12 cellular contexts compared by ENCODE assay signal in genomic region chr1:1302006-1302430, GRCh38. TPM values are rescaled to one million over a fixed set of nuclear protein-coding genes. Genes with fewer than 3 reads are reported as not detected.
A peak's percentile ranks its signal among the peaks of the same experiment; 100 is the strongest.
DNase-seq lines count a peak whose midpoint lies in the region; ATAC-seq and TF ChIP-seq lines count a peak whose summit lies in the region.
"Had no signal": no experiment of that assay in that cellular context is flagged by ENCODE, and none has a peak within 500 bp of the region (broad histone marks: within the 10 kb centered on the region; RNA-seq: fewer than 3 reads in every experiment).

No MANE protein-coding gene starts in this region.

- no peaks in the 10 kb centered on the region for H3K27me3 Mint-ChIP-seq in MCF 10A (ENCODE audit: insufficient read depth, unreplicated experiment)
- H3K27me3 Mint-ChIP-seq: CD4-positive, CD25-positive, alpha-beta regulatory T cell had no signal

- ATAC-seq in thoracic aorta (ENCODE audit: insufficient number of reproducible peaks, low FRiP score, low read depth) (no peak), left lung (no peak)

- no peak overlapping the region for H2AFZ ChIP-seq in OCI-LY7 (ENCODE audit: low read length)

- POLR2A ChIA-PET in MCF 10A (lab: Yijun Ruan, JAX) (no interaction called here), OCI-LY7 (lab: Charles Lee) (no interaction called here)

- CTCF ChIA-PET in MCF 10A (lab: Yijun Ruan, JAX) = interaction anchor here (0.6 to 0.7 kb wide), 2 partner anchors 9 to 152 kb away, joined by 3 to 4 read pairs; no protein-coding TSS in a partner anchor
- CTCF ChIA-PET in OCI-LY7 (lab: Charles Lee; ENCODE audit: unreplicated experiment) = no interaction called here

- no peaks in the 10 kb centered on the region for H3K79me2 ChIP-seq in OCI-LY7 (ENCODE audit: insufficient read depth, low read depth, low read length)

- H3K27ac Mint-ChIP-seq in MCF 10A (ENCODE audit: low read depth, unreplicated experiment) = no peak overlapping the region
- H3K27ac Mint-ChIP-seq: CD4-positive, CD25-positive, alpha-beta regulatory T cell had no signal

- TF ChIP-seq POLR2A in breast epithelium (IDR thresholded peaks at IDR 0.05) = no peak
- TF ChIP-seq POLR2A in esophagus squamous epithelium (IDR thresholded peaks at IDR 0.05) = no peak

- no peaks in the 10 kb centered on the region for H3K36me3 ChIP-seq in breast epithelium
- no peaks in the 10 kb centered on the region for H3K36me3 ChIP-seq in OCI-LY7 (ENCODE audit: insufficient read depth, low read length)
- H3K36me3 ChIP-seq in esophagus squamous epithelium = peaks cover 0 to 32% (median 7%) of the 10 kb centered on the region in 3 donors
- H3K36me3 ChIP-seq in thoracic aorta = no peaks in the 10 kb centered on the region
- H3K36me3 ChIP-seq in left lung = peaks cover 0 to 13% of the 10 kb centered on the region in 2 donors

- H3K36me3 Mint-ChIP-seq in MCF 10A (ENCODE audit: insufficient read depth, unreplicated experiment) = peaks cover 11% of the 10 kb centered on the region
- H3K36me3 Mint-ChIP-seq: CD4-positive, CD25-positive, alpha-beta regulatory T cell had no signal

- no peaks in the 10 kb centered on the region for H3K9me2 ChIP-seq in OCI-LY7 (ENCODE audit: insufficient read depth, low read length)

- no CpG with 5 or more reads among the region's 9 CpGs for WGBS in esophagus squamous epithelium, 2 donors

- DNase-seq in MCF 10A (ENCODE audit: unreplicated experiment) = no peak
- no peak for DNase-seq in breast epithelium (ENCODE audit: low spot score in 2 of 2)
- peak; percentile 37 for DNase-seq in OCI-LY7 (ENCODE audit: low spot score)
- no peak for DNase-seq in esophagus squamous epithelium (lab: John Stamatoyannopoulos, UW)
- DNase-seq in thoracic aorta (ENCODE audit: low spot score) = no peak
- DNase-seq in A172 (ENCODE audit: low spot score) = no peak
- DNase-seq in left lung = no peak
- DNase-seq in medulla oblongata (ENCODE audit: extremely low spot score) = no peak
- DNase-seq: activated CD8-positive, alpha-beta memory T cell treated with anti-CD3 and anti-CD28 coated beads for 24 hours; CD4-positive, CD25-positive, alpha-beta regulatory T cell; NCI-H2029 had no signal

- peaks cover 22 to 26% of the 10 kb centered on the region in 2 donors for H3K4me1 ChIP-seq in breast epithelium
- H3K4me1 ChIP-seq in OCI-LY7 (ENCODE audit: insufficient read depth, low read length, poor library complexity, severe bottlenecking) = peaks cover 23% of the 10 kb centered on the region
- peaks cover 44 to 64% (median 51%) of the 10 kb centered on the region in 3 donors for H3K4me1 ChIP-seq in esophagus squamous epithelium
- peaks cover 27 to 29% of the 10 kb centered on the region in 2 donors for H3K4me1 ChIP-seq in thoracic aorta (ENCODE audit: control insufficient read depth in 1 of 2, low read depth in 2 of 2)
- peaks cover 28 to 33% of the 10 kb centered on the region in 2 donors for H3K4me1 ChIP-seq in left lung

- no peaks in the 10 kb centered on the region for H3K9me3 Mint-ChIP-seq in MCF 10A (ENCODE audit: unreplicated experiment)

- H3K27me3 ChIP-seq in breast epithelium = no peaks in the 10 kb centered on the region
- no peaks in the 10 kb centered on the region for H3K27me3 ChIP-seq in esophagus squamous epithelium
- H3K27me3 ChIP-seq in thoracic aorta (replicated peaks; ENCODE audit: insufficient read depth) = no peaks in the 10 kb centered on the region
- no peaks in the 10 kb centered on the region for H3K27me3 ChIP-seq in left lung
- H3K27me3 ChIP-seq: SJSA1 had no signal

- no peak overlapping the region for H3K4me3 Mint-ChIP-seq in MCF 10A (ENCODE audit: unreplicated experiment)

- H3K27ac ChIP-seq in breast epithelium (no peak overlapping the region), OCI-LY7 (ENCODE audit: low read depth, low read length, poor library complexity, severe bottlenecking) (no peak overlapping the region), esophagus squamous epithelium (peak overlapping the region in 1 of 4 donors; percentile 99), thoracic aorta (no peak overlapping the region), left lung (no peak overlapping the region)
- H3K27ac ChIP-seq: SJSA1 had no signal

- H3K9me3 ChIP-seq in breast epithelium (no peaks in the 10 kb centered on the region), OCI-LY7 (ENCODE audit: low read length) (no peaks in the 10 kb centered on the region), esophagus squamous epithelium (no peaks in the 10 kb centered on the region), thoracic aorta (no peaks in the 10 kb centered on the region), left lung (no peaks in the 10 kb centered on the region)

- no TSS peak for BruUV-seq in MCF 10A (replicated peaks; lab: Mats Ljungman, UMichigan)
- no TSS peak for BruUV-seq in OCI-LY7 (replicated peaks; lab: Mats Ljungman, UMichigan)

- peak; percentile 37 for TF ChIP-seq CTCF in MCF 10A (IDR thresholded peaks at IDR 0.05; ENCODE audit: unreplicated experiment)
- TF ChIP-seq CTCF in breast epithelium (IDR thresholded peaks at IDR 0.05) = no peak
- TF ChIP-seq CTCF in OCI-LY7 (conservative IDR thresholded peaks at IDR 0.05; ENCODE audit: low read length) = peak; percentile 75
- TF ChIP-seq CTCF in esophagus squamous epithelium (IDR thresholded peaks at IDR 0.05) = peak in 4 of 6 experiments; percentile 7 to 37 (median 21)
- TF ChIP-seq CTCF in thoracic aorta (IDR thresholded peaks at IDR 0.05) = peak; percentile 11
- peak in 1 of 2 donors; percentile 35 for TF ChIP-seq CTCF in left lung (IDR thresholded peaks at IDR 0.05)

- no peaks in the 10 kb centered on the region for H4K20me1 ChIP-seq in OCI-LY7 (ENCODE audit: insufficient read depth, low read length)

- H3K4me3 ChIP-seq in breast epithelium = no peak overlapping the region
- no peak overlapping the region for H3K4me3 ChIP-seq in OCI-LY7 (ENCODE audit: low read depth, low read length, poor library complexity, severe bottlenecking)
- no peak overlapping the region for H3K4me3 ChIP-seq in esophagus squamous epithelium
- H3K4me3 ChIP-seq in thoracic aorta = no peak overlapping the region
- H3K4me3 ChIP-seq in left lung = no peak overlapping the region
- H3K4me3 ChIP-seq: SJSA1 had no signal

- intact Hi-C loops in MCF 10A (cut with micrococcal nuclease) (no loop called here), breast epithelium (cut with DNase I; ENCODE audit: low total_unique reads) (no loop called here), OCI-LY7 (cut with micrococcal nuclease; ENCODE audit: unreplicated experiment) (no loop called here), esophagus squamous epithelium (cut with DNase I) (no loop called here), left lung (cut with DNase I) (no loop called here)

- H3K4me2 ChIP-seq in OCI-LY7 (ENCODE audit: low read length) = no peak overlapping the region

- peaks cover 23% of the 10 kb centered on the region for H3K4me1 Mint-ChIP-seq in MCF 10A (ENCODE audit: insufficient read depth, unreplicated experiment)

RNA-seq across cellular contexts. Expression of gene ACAP3, which starts 5.7 kb away (rescaled TPM):
- total RNA-seq in MCF 10A (2022) (31.5 and 33.5 TPM in 2 replicates), breast epithelium (10 to 100 TPM; 19.7 to 33.4 (median 26.9) TPM), OCI-LY7 (2022) (47.6 and 47.7 TPM in 2 replicates), esophagus squamous epithelium (10 to 100 TPM; 36.4 to 66.7 (median 56.9) TPM), thoracic aorta (100 to 1,000 TPM in 1 of 2 donors, 10 to 100 TPM in 1; 41.6 to 121 TPM), left lung (10 to 100 TPM; 56.4 to 60.2 TPM)
- 26.3 and 26.8 TPM in 2 replicates for total RNA-seq in OCI-LY7 (2014; rRNA removed; shearing (Covaris generic))
- total RNA-seq in A172 (2014; rRNA removed; shearing (Covaris generic)) = 37.2 and 37.5 TPM in 2 replicates

RNA-seq across cellular contexts. Expression of gene PUSL1, which starts 6.4 kb away (rescaled TPM):
- 15.9 and 27.4 TPM in 2 replicates for total RNA-seq in MCF 10A (2022)
- total RNA-seq in breast epithelium = 10 to 100 TPM; 16.0 to 27.5 (median 22.0) TPM
- total RNA-seq in OCI-LY7 (2014; rRNA removed; shearing (Covaris generic)) = 41.8 and 57.1 TPM in 2 replicates
- 31.3 and 32.2 TPM in 2 replicates for total RNA-seq in OCI-LY7 (2022)
- 10 to 100 TPM; 20.0 to 52.5 (median 33.2) TPM for total RNA-seq in esophagus squamous epithelium
- total RNA-seq in thoracic aorta = 10 to 100 TPM; 22.1 to 22.6 TPM
- total RNA-seq in A172 (2014; rRNA removed; shearing (Covaris generic)) = 15.6 and 17.3 TPM in 2 replicates
- total RNA-seq in left lung = 10 to 100 TPM; 17.4 to 18.3 TPM

RNA-seq across cellular contexts. Expression of gene SCNN1D, which starts 21.8 kb away (rescaled TPM):
- total RNA-seq in MCF 10A (2022) = 1.8 and 2.2 TPM in 2 replicates
- total RNA-seq in breast epithelium = 1 to 10 TPM in 2 of 3 donors, under 1 TPM in 1; 0.96 to 5.2 (median 4.7) TPM
- 3.9 and 6.2 TPM in 2 replicates for total RNA-seq in OCI-LY7 (2014; rRNA removed; shearing (Covaris generic))
- total RNA-seq in OCI-LY7 (2022) = 11.3 and 12.7 TPM in 2 replicates
- total RNA-seq in esophagus squamous epithelium = 1 to 10 TPM; 1.1 to 8.3 (median 1.5) TPM
- total RNA-seq in thoracic aorta = 10 to 100 TPM in 1 of 2 donors, 1 to 10 TPM in 1; 1.8 to 10.3 TPM
- 0.83 and 0.93 TPM in 2 replicates for total RNA-seq in A172 (2014; rRNA removed; shearing (Covaris generic))
- total RNA-seq in left lung = 1 to 10 TPM; 2.1 to 4.3 TPM

RNA-seq across cellular contexts. Expression of gene INTS11, which starts 22.4 kb away (rescaled TPM):
- 122 and 129 TPM in 2 replicates for total RNA-seq in MCF 10A (2022)
- total RNA-seq in breast epithelium = 100 to 1,000 TPM in 2 of 3 donors, 10 to 100 TPM in 1; 68.6 to 125 (median 119) TPM
- 128 and 142 TPM in 2 replicates for total RNA-seq in OCI-LY7 (2014; rRNA removed; shearing (Covaris generic))
- total RNA-seq in OCI-LY7 (2022) = 146 and 162 TPM in 2 replicates
- total RNA-seq in esophagus squamous epithelium = 10 to 100 TPM; 61.5 to 82.0 (median 63.6) TPM
- total RNA-seq in thoracic aorta = 100 to 1,000 TPM; 192 to 195 TPM
- 48.4 and 56.7 TPM in 2 replicates for total RNA-seq in A172 (2014; rRNA removed; shearing (Covaris generic))
- total RNA-seq in left lung = 10 to 100 TPM; 67.0 to 90.4 TPM

RNA-seq across cellular contexts. Expression of gene CPTP, which starts 22.6 kb away (rescaled TPM):
- total RNA-seq in MCF 10A (2022) (19.3 and 21.0 TPM in 2 replicates), breast epithelium (10 to 100 TPM in 2 of 3 donors, 1 to 10 TPM in 1; 9.0 to 16.4 (median 13.4) TPM), OCI-LY7 (2022) (20.3 and 20.6 TPM in 2 replicates), esophagus squamous epithelium (10 to 100 TPM; 27.7 to 75.2 (median 33.4) TPM), thoracic aorta (10 to 100 TPM; 16.4 to 26.3 TPM), left lung (10 to 100 TPM; 24.5 to 25.2 TPM)
- 16.6 and 18.5 TPM in 2 replicates for total RNA-seq in OCI-LY7 (2014; rRNA removed; shearing (Covaris generic))
- 17.0 and 19.5 TPM in 2 replicates for total RNA-seq in A172 (2014; rRNA removed; shearing (Covaris generic))

Comparison
In these comparisons a context has a peak if more than half of its experiments do, and no peak if none do; other contexts are left out.
1. CTCF ChIP-seq: peak in MCF 10A (single experiment), OCI-LY7 (single experiment), esophagus squamous epithelium (4 of 6) and thoracic aorta (single experiment); none in breast epithelium (0 of 3).